ENCODE assay signal across 15 cellular contexts in genomic region chr15:92611995-92612745, GRCh38. TPM values are rescaled to one million over a fixed set of nuclear protein-coding genes. Genes with fewer than 3 reads are reported as not detected.
DNase-seq lines count a peak whose midpoint lies in the region; ATAC-seq and TF ChIP-seq lines count a peak whose summit lies in the region.
"Had no signal": no experiment of that assay in that cellular context is flagged by ENCODE, and none has a peak within 500 bp of the region (broad histone marks: within the 10 kb centered on the region; RNA-seq: fewer than 3 reads in every experiment).

No MANE protein-coding gene starts in this region.

- H3K36me3 ChIP-seq in GM23338 (ENCODE audit: insufficient read depth): peaks cover 4% of the 10 kb centered on the region; the same call in 1 of the 2 replicates

- peaks cover 5% of the 10 kb centered on the region; the same call in 1 of the 3 replicates for H3K9me3 Mint-ChIP-seq in GM23338
- H3K9me3 Mint-ChIP-seq: naive thymus-derived CD8-positive, alpha-beta T cell; type B pancreatic cell had no signal

- no peak overlapping the region for H3K4me3 Mint-ChIP-seq in GM23338
- H3K4me3 Mint-ChIP-seq: IgD-negative memory B cell; naive thymus-derived CD8-positive, alpha-beta T cell; type B pancreatic cell had no signal

- H4K20me1 ChIP-seq in GM23338 (replicated peaks; ENCODE audit: insufficient read depth): no peaks in the 10 kb centered on the region

- no peak overlapping the region for H3K27ac ChIP-seq in GM23338 (ENCODE audit: low read depth)
- no peak overlapping the region for H3K27ac ChIP-seq in coronary artery
- H3K27ac ChIP-seq: epithelial cell of prostate had no signal

- H3K4me3 ChIP-seq in GM23338 (no peak overlapping the region), coronary artery (no peak overlapping the region)

- H3F3A ChIP-seq in GM23338 (replicated peaks; ENCODE audit: low read depth): no peaks in the 10 kb centered on the region

- peaks cover 10% of the 10 kb centered on the region for H3K36me3 Mint-ChIP-seq in GM23338 (ENCODE audit: low read depth)
- H3K36me3 Mint-ChIP-seq: IgD-negative memory B cell had no signal

- H2AFZ ChIP-seq in GM23338: no peak overlapping the region

- ATAC-seq in GM23338: peak; percentile 46; the same call in 2 of the 3 replicates
- ATAC-seq in GM18511 (IDR thresholded peaks at IDR 0.05; ENCODE audit: unreplicated experiment): no peak
- ATAC-seq in GM19395 (IDR thresholded peaks at IDR 0.05; ENCODE audit: unreplicated experiment): no peak
- ATAC-seq: naive thymus-derived CD8-positive, alpha-beta T cell had no signal

- H3K27me3 Mint-ChIP-seq in GM23338 (ENCODE audit: insufficient read depth, low read depth, poor library complexity): peaks cover 4% of the 10 kb centered on the region
- H3K27me3 Mint-ChIP-seq: IgD-negative memory B cell, type B pancreatic cell had no signal

- intact Hi-C loops in posterior vena cava (cut with DNase I): no loop called here

- 0 out of 2 replicates have a peak, but pooled peaks cover 4% of the 10 kb centered on the region for H3K4me1 ChIP-seq in GM23338 (ENCODE audit: insufficient read depth)

- TF ChIP-seq CTCF in GM23338 (conservative IDR thresholded peaks at IDR 0.05; ENCODE audit: low read depth in 2 of 2) (peak in 1 of 2 experiments; percentile 59; a peak in 2 of 4 replicates), coronary artery (IDR thresholded peaks at IDR 0.05) (no peak)

- H3K27me3 ChIP-seq in GM23338 (ENCODE audit: insufficient read depth): no peaks in the 10 kb centered on the region

- H3K27ac Mint-ChIP-seq in GM23338: no peak overlapping the region
- H3K27ac Mint-ChIP-seq: type B pancreatic cell had no signal

- H3K9me2 ChIP-seq in GM23338 (ENCODE audit: insufficient read depth): no peaks in the 10 kb centered on the region

- no peaks in the 10 kb centered on the region for H3K79me2 ChIP-seq in GM23338 (replicated peaks; ENCODE audit: insufficient read depth)

- peaks cover 5% of the 10 kb centered on the region; the same call in 2 of the 3 replicates for H3K4me1 Mint-ChIP-seq in GM23338
- H3K4me1 Mint-ChIP-seq: naive thymus-derived CD8-positive, alpha-beta T cell had no signal

- H3K4me2 ChIP-seq in GM23338: no peak overlapping the region

- peak; percentile 14 for DNase-seq in NCI-H1092 treated with DMSO at 0.1 percent for 48 hours (lab: John Stamatoyannopoulos, UW)
- DNase-seq in NCI-H1092 (lab: John Stamatoyannopoulos, UW): no peak
- DNase-seq in GM23338 (ENCODE audit: low spot score): no peak
- DNase-seq in coronary artery (ENCODE audit: low spot score): peak; percentile 38
- peak; percentile 61 for DNase-seq in posterior vena cava (ENCODE audit: low spot score)
- DNase-seq in NCI-H524 treated with DMSO at 0.1 percent for 48 hours (lab: John Stamatoyannopoulos, UW): no peak
- DNase-seq: activated CD4-positive, alpha-beta T cell treated with anti-CD3 and anti-CD28 coated beads for 48 hours; naive thymus-derived CD8-positive, alpha-beta T cell; NCI-H1694 treated with DMSO at 0.1 percent for 48 hours; small intestine had no signal

TF ChIP-seq in GM23338, 12 proteins besides CTCF, POLR2A, EP300 and RAD21:
- no peak for TF ChIP-seq NANOG (IDR thresholded peaks at IDR 0.05; ENCODE audit: borderline replicate concordance)

RNA-seq across cellular contexts. Expression of gene FAM174B, which starts 43.4 kb away (rescaled TPM):
- total RNA-seq in GM23338 (2014; rRNA removed; shearing (Covaris generic)): 15.0 and 25.1 TPM in 2 replicates
- polyA plus RNA-seq in GM23338 (2016; fragmentation: Nextera tagmentation; extraction: Ambion mirVana): 21.5 and 21.8 TPM in 2 replicates
- total RNA-seq in posterior vena cava: 1 to 10 TPM; 8.0 to 9.0 TPM

Comparison
In these comparisons a context has a peak if more than half of its experiments do, and no peak if none do; other contexts are left out.
1. DNase-seq: peak in NCI-H1092 treated with DMSO at 0.1 percent for 48 hours (single experiment), coronary artery (single experiment) and posterior vena cava (single experiment); none in NCI-H1092 (single experiment), GM23338 (single experiment) and NCI-H524 treated with DMSO at 0.1 percent for 48 hours (single experiment).